ENCODE assay signal across 8 cellular contexts in the genomic region with DNA sequence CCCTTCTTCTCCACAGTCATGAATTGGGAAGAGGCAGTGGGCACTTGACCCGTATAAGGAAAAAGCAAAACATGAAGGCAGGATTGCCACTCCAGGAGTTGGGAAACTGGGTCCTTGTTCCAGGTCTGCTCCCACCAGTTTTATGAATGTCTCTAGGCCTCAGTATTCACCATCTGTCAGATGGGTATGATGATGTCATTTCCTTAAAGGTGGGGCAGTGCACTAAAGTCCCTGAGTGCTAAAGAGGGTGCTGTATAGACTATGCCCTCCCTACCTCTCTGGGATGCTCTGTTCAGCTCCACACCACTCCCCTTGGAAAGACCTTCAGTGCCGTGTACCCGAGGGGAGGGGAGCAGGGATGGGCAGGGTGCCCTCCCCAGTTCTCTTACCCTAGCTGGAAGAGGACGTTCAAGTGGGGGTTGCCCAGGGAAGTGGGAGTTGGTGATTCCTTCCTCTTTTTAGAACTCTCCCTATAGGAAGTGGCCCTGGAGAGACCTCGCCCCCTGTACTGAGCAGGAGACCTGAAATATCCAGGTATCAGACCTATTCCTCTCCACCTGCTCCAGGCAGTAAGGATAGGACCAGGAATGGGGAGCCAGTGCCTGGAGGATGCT. TPM values are rescaled to one million over a fixed set of nuclear protein-coding genes. Genes with fewer than 3 reads are reported as not detected.
DNase-seq lines count a peak whose midpoint lies in the region; ATAC-seq and TF ChIP-seq lines count a peak whose summit lies in the region.

No MANE protein-coding gene starts in this region.

- no peak overlapping the region for H4K12ac ChIP-seq in trophoblast cell (ENCODE audit: low read depth, low read length)

- BruUV-seq in Panc1 (replicated peaks; lab: Mats Ljungman, UMichigan), result TSS peak; percentile 69

- POLR2A ChIA-PET in Panc1 (lab: Charles Lee), result no interaction called here

- H3K27me3 ChIP-seq in DOHH2 (ENCODE audit: control insufficient read depth, low read length), result no peaks in the 10 kb centered on the region
- H3K27me3 ChIP-seq in Panc1 (ENCODE audit: control insufficient read depth, insufficient read depth, low read length), result no peaks in the 10 kb centered on the region
- no peaks in the 10 kb centered on the region for H3K27me3 ChIP-seq in trophoblast cell (ENCODE audit: insufficient read depth, low read length)

- no peak overlapping the region for H4K8ac ChIP-seq in trophoblast cell (ENCODE audit: low read depth, low read length)

- H3K9ac ChIP-seq in trophoblast cell (ENCODE audit: low read length), result no peak overlapping the region

- WGBS in trophoblast cell (ENCODE audit: extremely low coverage, insufficient coverage, insufficient read length), result no CpG with 5 or more reads among the region's 5 CpGs

- H3K4me3 ChIP-seq in DOHH2 (ENCODE audit: low read length), result peak overlapping the region; percentile 95
- H3K4me3 ChIP-seq in Panc1 (ENCODE audit: low read depth in 2 of 2, low read length in 2 of 2), result peak overlapping the region; percentile 87 to 94
- H3K4me3 ChIP-seq in epithelial cell of esophagus (ENCODE audit: low read length), result peak overlapping the region; percentile 93
- H3K4me3 ChIP-seq in trophoblast cell (ENCODE audit: low read depth, low read length), result peak overlapping the region; percentile 90

- CTCF ChIA-PET in Panc1 (lab: Charles Lee), result no interaction called here

- DNase-seq in Panc1 (ENCODE audit: low read depth, low spot score) (no peak), epithelial cell of esophagus (ENCODE audit: low read depth) (no peak), trophoblast cell (no peak), cerebellar nuclear complex (lab: John Stamatoyannopoulos, UW) (no peak), kidney glomerular epithelial cell (lab: John Stamatoyannopoulos, UW) (no peak), NCI-H1694 (lab: John Stamatoyannopoulos, UW) (no peak), NCI-H1048 (lab: John Stamatoyannopoulos, UW) (no peak)

- H3K9me3 ChIP-seq in DOHH2 (ENCODE audit: control insufficient read depth, insufficient read depth, low read length) (no peaks in the 10 kb centered on the region), Panc1 (ENCODE audit: control insufficient read depth, insufficient read depth, low read depth, low read length) (no peaks in the 10 kb centered on the region), trophoblast cell (ENCODE audit: insufficient read depth, low read depth, low read length) (no peaks in the 10 kb centered on the region)

- intact Hi-C loops in Panc1 (cut with micrococcal nuclease; ENCODE audit: unreplicated experiment), result no loop called here

- H3K14ac ChIP-seq in trophoblast cell (ENCODE audit: low read length), result no peak overlapping the region

- no peak for ATAC-seq in Panc1

- no peaks in the 10 kb centered on the region for H3K9me2 ChIP-seq in DOHH2 (replicated peaks; ENCODE audit: control insufficient read depth, low read length)

- peak overlapping the region; percentile 94 for H3K4ac ChIP-seq in trophoblast cell (ENCODE audit: low read depth, low read length)

- no peak overlapping the region for H4K91ac ChIP-seq in trophoblast cell (ENCODE audit: low read depth, low read length)

- peaks cover 22% of the 10 kb centered on the region for H3F3A ChIP-seq in DOHH2 (ENCODE audit: control insufficient read depth, insufficient read depth)

- H3K18ac ChIP-seq in trophoblast cell (ENCODE audit: low read length), result peak overlapping the region; percentile 27

- H2BK5ac ChIP-seq in trophoblast cell (ENCODE audit: low read depth, low read length, poor library complexity), result no peak overlapping the region

- no peak overlapping the region for H3K23ac ChIP-seq in trophoblast cell (ENCODE audit: low read length)

- H3K27ac ChIP-seq in DOHH2 (ENCODE audit: low read depth, low read length) (peak overlapping the region; percentile 1), Panc1 (ENCODE audit: low read length) (peak overlapping the region; percentile 88), trophoblast cell (ENCODE audit: low read depth, low read length) (no peak overlapping the region)

- H3K4me1 ChIP-seq in DOHH2 (ENCODE audit: control insufficient read depth, low read length), result peaks cover 56% of the 10 kb centered on the region
- H3K4me1 ChIP-seq in Panc1 (ENCODE audit: control insufficient read depth, insufficient read depth, low read length), result peaks cover 46% of the 10 kb centered on the region
- peaks cover 39 to 52% of the 10 kb centered on the region in 2 experiments for H3K4me1 ChIP-seq in trophoblast cell (ENCODE audit: control insufficient read depth in 1 of 2, insufficient read depth in 2 of 2, low read length in 2 of 2)

- H2BK120ac ChIP-seq in trophoblast cell (ENCODE audit: insufficient read depth, low read length, poor library complexity), result no peak overlapping the region

- H4K20me1 ChIP-seq in DOHH2 (ENCODE audit: control insufficient read depth, insufficient read depth, low read depth, low read length), result peaks cover 6% of the 10 kb centered on the region

- H2AFZ ChIP-seq in trophoblast cell (ENCODE audit: insufficient read depth, low read length, poor library complexity), result no peak overlapping the region

- in situ Hi-C loops in Panc1 (cut with HindIII; ENCODE audit: low pct_unique_long_range_greater_than_20kb, low sequenced_read_pairs), result no loop called here

- no peak overlapping the region for H2BK12ac ChIP-seq in trophoblast cell (ENCODE audit: low read length)

- peaks cover 68% of the 10 kb centered on the region for H3K79me2 ChIP-seq in DOHH2 (ENCODE audit: control insufficient read depth, low read length)
- peaks cover 42% of the 10 kb centered on the region for H3K79me2 ChIP-seq in trophoblast cell (ENCODE audit: control insufficient read depth, insufficient read depth, low read length, poor library complexity)

- peaks cover 38% of the 10 kb centered on the region for H3K79me1 ChIP-seq in trophoblast cell (ENCODE audit: low read length)

- TF ChIP-seq CTCF in DOHH2 (IDR thresholded peaks at IDR 0.05; ENCODE audit: low read depth, low read length, poor library complexity, severe bottlenecking) (no peak), Panc1 (IDR thresholded peaks at IDR 0.05) (no peak), epithelial cell of esophagus (IDR thresholded peaks at IDR 0.05; ENCODE audit: insufficient read depth, low read depth, low read length, missing control alignments) (no peak)

- peak overlapping the region; percentile 86 for H3K4me2 ChIP-seq in DOHH2 (ENCODE audit: low read length)
- H3K4me2 ChIP-seq in trophoblast cell (ENCODE audit: low read length), result peak overlapping the region; percentile 92

- H3K36me3 ChIP-seq in DOHH2 (ENCODE audit: control insufficient read depth, low read length), result peaks cover 24% of the 10 kb centered on the region
- no peaks in the 10 kb centered on the region; the same call in 1 of the 2 replicates for H3K36me3 ChIP-seq in Panc1 (ENCODE audit: control insufficient read depth, insufficient read depth, low read length)
- peaks cover 9 to 13% of the 10 kb centered on the region in 2 experiments for H3K36me3 ChIP-seq in trophoblast cell (ENCODE audit: control insufficient read depth in 1 of 2, insufficient read depth in 2 of 2, low read length in 2 of 2)

- no peak overlapping the region for H2AK5ac ChIP-seq in trophoblast cell (ENCODE audit: low read length)

RNA-seq across cellular contexts. Expression of a gene that starts 2.2 kb away (rescaled TPM):
- 112 TPM for total RNA-seq in Panc1 (2021; ENCODE audit: unreplicated experiment)
- polyA plus RNA-seq in Panc1 (2012; ENCODE audit: insufficient read length), result 117 TPM
- 157 TPM in 2 replicates for polyA plus RNA-seq in trophoblast cell (2013)

RNA-seq across cellular contexts. Expression of a gene that starts 18.6 kb away (rescaled TPM):
- 649 TPM for total RNA-seq in Panc1 (2021; ENCODE audit: unreplicated experiment)
- polyA plus RNA-seq in Panc1 (2012; ENCODE audit: insufficient read length), result 684 TPM
- polyA plus RNA-seq in trophoblast cell (2013), result 2,811 and 2,862 TPM in 2 replicates

RNA-seq across cellular contexts. Expression of a gene that starts 47.0 kb away (rescaled TPM):
- total RNA-seq in Panc1 (2021; ENCODE audit: unreplicated experiment), result 13.6 TPM
- polyA plus RNA-seq in Panc1 (2012; ENCODE audit: insufficient read length), result 9.0 TPM
- polyA plus RNA-seq in trophoblast cell (2013), result 17.6 and 18.4 TPM in 2 replicates
